In the genomic region with DNA sequence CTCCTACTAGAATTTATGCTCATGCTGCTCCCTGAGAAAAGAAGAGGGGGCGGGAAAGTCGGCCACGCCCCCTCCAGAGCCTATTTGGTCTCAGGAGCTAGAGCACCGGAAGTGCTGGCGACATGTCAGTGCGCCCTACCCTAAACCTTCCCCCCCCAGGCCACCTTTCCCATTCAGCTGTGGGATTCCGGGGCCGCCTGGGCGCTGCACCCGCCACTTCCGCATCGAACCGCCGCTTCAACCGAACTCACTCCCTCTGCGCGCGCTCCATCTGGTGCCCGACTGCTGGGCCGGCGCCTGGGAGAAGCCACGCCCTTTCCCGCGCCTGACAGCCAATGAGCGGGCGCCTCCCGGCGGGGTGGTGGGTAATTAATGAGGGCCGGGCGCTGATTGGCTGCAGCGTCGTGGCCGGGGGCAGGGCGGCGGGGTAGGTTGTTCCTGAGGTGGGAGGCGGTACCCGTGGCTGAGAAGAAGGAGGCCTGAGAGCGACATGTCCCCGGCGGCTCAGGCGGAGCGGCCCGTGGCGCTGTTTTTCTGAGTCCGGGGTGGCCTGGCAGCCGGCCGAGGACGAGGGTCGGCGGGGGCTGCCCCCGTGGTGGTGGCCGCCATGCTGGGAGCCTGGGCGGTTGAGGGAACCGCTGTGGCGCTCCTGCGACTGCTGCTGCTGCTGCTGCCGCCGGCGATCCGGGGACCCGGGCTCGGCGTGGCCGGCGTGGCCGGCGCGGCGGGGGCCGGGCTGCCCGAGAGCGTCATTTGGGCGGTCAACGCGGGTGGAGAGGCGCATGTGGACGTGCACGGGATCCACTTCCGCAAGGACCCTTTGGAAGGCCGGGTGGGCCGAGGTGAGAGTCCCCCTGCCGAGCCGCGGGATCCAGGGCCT, we compare ENCODE assay signal across 8 cellular contexts. TPM values are rescaled to one million over a fixed set of nuclear protein-coding genes. Genes with fewer than 3 reads are reported as not detected.
DNase-seq lines count a peak whose midpoint lies in the region; ATAC-seq, FAIRE-seq and TF ChIP-seq lines count a peak whose summit lies in the region.

A gene with protein sequence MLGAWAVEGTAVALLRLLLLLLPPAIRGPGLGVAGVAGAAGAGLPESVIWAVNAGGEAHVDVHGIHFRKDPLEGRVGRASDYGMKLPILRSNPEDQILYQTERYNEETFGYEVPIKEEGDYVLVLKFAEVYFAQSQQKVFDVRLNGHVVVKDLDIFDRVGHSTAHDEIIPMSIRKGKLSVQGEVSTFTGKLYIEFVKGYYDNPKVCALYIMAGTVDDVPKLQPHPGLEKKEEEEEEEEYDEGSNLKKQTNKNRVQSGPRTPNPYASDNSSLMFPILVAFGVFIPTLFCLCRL (plus strand): TSS at position 460 of the 880 bp plus-strand sequence. CDS start 148 bp downstream, at position 608.

- 0 to 1% (median 0%) methylated on average over 64 to 84 of the region's 84 CpGs for WGBS in psoas muscle, 3 donors

- FAIRE-seq in urothelium cell line (lab: Jason Lieb, UNC), result no peak

- H3K4me3 ChIP-seq in psoas muscle, result peak within 1 kb of the TSS; percentile 96

- H3K36me3 ChIP-seq in psoas muscle (ENCODE audit: insufficient read depth in 1 of 2, low read depth in 1 of 2), result no peaks in the 10 kb centered on the region

- ATAC-seq in GM18498 (IDR thresholded peaks at IDR 0.05; ENCODE audit: unreplicated experiment), result peak; percentile 73
- peak; percentile 60 for ATAC-seq in HG02938 (IDR thresholded peaks at IDR 0.05; ENCODE audit: unreplicated experiment)
- peak; percentile 94 for ATAC-seq in left ventricle myocardium superior
- ATAC-seq in psoas muscle, result peak; percentile 91 to 92 (median 92)

- intact Hi-C loops in left ventricle myocardium superior (cut with micrococcal nuclease), result no loop called here
- intact Hi-C loops in psoas muscle (cut with DNase I), result loop anchor here in 1 of 2 donors (5.0 to 10.0 kb wide), 2 partner anchors 40 to 242 kb away; a partner anchor contains a TSS

- H3K4me1 ChIP-seq in psoas muscle, result peaks cover 37% of the 10 kb centered on the region

- TF ChIP-seq CTCF in psoas muscle (IDR thresholded peaks at IDR 0.05), result no peak

- no peaks in the 10 kb centered on the region for H3K27me3 ChIP-seq in psoas muscle (ENCODE audit: insufficient read depth in 3 of 3, low read length in 2 of 3)

- peak within 1 kb of the TSS; percentile 99 for H3K27ac ChIP-seq in angular gyrus (ENCODE audit: low read depth, low read length)
- H3K27ac ChIP-seq in psoas muscle, result peak within 1 kb of the TSS; percentile 95

- DNase-seq in NCI-H187 (lab: John Stamatoyannopoulos, UW), result peak; percentile 99 to 100
- DNase-seq in T-helper 2 cell, result peak; percentile 99
- DNase-seq in left ventricle myocardium superior, result peak; percentile 99
- DNase-seq in psoas muscle, result peak; percentile 99
- peak; percentile 99 for DNase-seq in urothelium cell line (ENCODE audit: low spot score)

- no peaks in the 10 kb centered on the region for H3K9me3 ChIP-seq in psoas muscle

RNA-seq across cellular contexts. Expression of the gene that starts here (rescaled TPM):
- total RNA-seq in left ventricle myocardium superior, result 130 TPM
- total RNA-seq in psoas muscle, result 10 to 100 TPM; 49.2 to 63.8 (median 60.9) TPM
- polyA plus RNA-seq in psoas muscle, result 100 to 1,000 TPM in 1 of 3 donors, 10 to 100 TPM in 2; 30.7 to 102 (median 34.5) TPM

Comparison
In these comparisons a context has a peak if more than half of its experiments do, and no peak if none do; other contexts are left out.
1. Peak in every context shown above with its lines: DNase-seq, ATAC-seq, H3K4me3 ChIP-seq and H3K27ac ChIP-seq.